Comparison of ENCODE assay signal across 24 cellular contexts in the genomic region with DNA sequence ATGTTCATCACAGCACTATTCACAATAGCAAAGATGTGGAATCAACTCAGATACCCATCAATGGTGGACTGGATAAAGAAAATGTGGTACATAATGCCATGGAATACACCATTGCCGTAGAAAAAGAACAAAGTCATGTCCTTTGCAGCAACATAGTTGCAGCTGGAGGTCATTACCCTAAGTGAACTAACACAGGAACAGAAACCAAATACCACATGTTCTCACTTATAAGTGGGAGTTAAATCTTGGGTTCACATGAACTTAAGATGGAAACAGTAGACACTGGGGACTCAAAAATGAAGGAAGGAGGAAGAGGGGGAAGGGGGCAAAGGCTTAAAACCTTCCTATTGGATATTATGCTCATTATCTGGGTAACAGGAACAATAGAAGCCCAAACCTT.
"Had no signal": no experiment of that assay in that cellular context is flagged by ENCODE, and none has a peak within 500 bp of the region (broad histone marks: within the 10 kb centered on the region; RNA-seq: fewer than 3 reads in every experiment).

No MANE protein-coding gene starts in this region.

- H3K27ac ChIP-seq: breast epithelium, dorsolateral prefrontal cortex, esophagus muscularis mucosa, gastrocnemius medialis, spleen, thyroid gland, upper lobe of right lung had no signal

- H3K4me1 ChIP-seq: breast epithelium, esophagus muscularis mucosa, gastrocnemius medialis, spleen, thyroid gland, upper lobe of right lung had no signal

- H3K36me3 ChIP-seq: breast epithelium, esophagus muscularis mucosa, gastrocnemius medialis, spleen, thyroid gland, upper lobe of right lung had no signal

- DNase-seq: activated B cell treated with CpG ODN at 0.5 μM for 24 hours; activated CD4-positive, alpha-beta T cell treated with anti-CD3 and anti-CD28 coated beads for 36 hours; activated CD4-positive, alpha-beta T cell treated with anti-CD3 and anti-CD28 coated beads, Interleukin-2, amount 50 U/mL, for 4 hours; activated CD8-positive, alpha-beta memory T cell treated with anti-CD3 and anti-CD28 coated beads, Interleukin-2, amount 50 U/mL, for 48 hours; activated naive CD4-positive, alpha-beta T cell treated with anti-CD3 and anti-CD28 coated beads for 36 hours; activated naive CD8-positive, alpha-beta T cell treated with anti-CD3 and anti-CD28 coated beads, Interleukin-2, amount 10 ng/mL, durations not matched to agents 7 days and 5 days; activated T-cell treated with anti-CD3 and anti-CD28 coated beads, Interleukin-2, amount 50 U/mL, for 4 hours; amniotic stem cell; dorsolateral prefrontal cortex; effector memory CD8-positive, alpha-beta T cell; gastrocnemius medialis; hippocampal formation; left ventricle myocardium superior; mammary epithelial cell; natural killer cell; stimulated activated CD4-positive, alpha-beta T cell treated with anti-CD3 and anti-CD28 coated beads, Interleukin-4, amount 100 ng/mL, for 1 hour; substantia nigra; T-helper 9 cell; thyroid gland; upper lobe of right lung had no signal

- H3K4me3 ChIP-seq: breast epithelium, dorsolateral prefrontal cortex, esophagus muscularis mucosa, gastrocnemius medialis, spleen, thyroid gland, upper lobe of right lung had no signal

- H3K27me3 ChIP-seq: breast epithelium, dorsolateral prefrontal cortex, esophagus muscularis mucosa, gastrocnemius medialis, spleen, thyroid gland, upper lobe of right lung had no signal

- FAIRE-seq: colon had no signal

- H3K9me3 ChIP-seq: esophagus muscularis mucosa, gastrocnemius medialis, thyroid gland, upper lobe of right lung had no signal

- ATAC-seq: activated CD4-positive, alpha-beta T cell treated with anti-CD3 and anti-CD28 coated beads for 36 hours; activated T-cell treated with anti-CD3 and anti-CD28 coated beads, Interleukin-2, amount 50 U/mL, for 4 hours; effector memory CD8-positive, alpha-beta T cell; gastrocnemius medialis; left ventricle myocardium superior; natural killer cell; upper lobe of right lung had no signal
